In the genomic region with DNA sequence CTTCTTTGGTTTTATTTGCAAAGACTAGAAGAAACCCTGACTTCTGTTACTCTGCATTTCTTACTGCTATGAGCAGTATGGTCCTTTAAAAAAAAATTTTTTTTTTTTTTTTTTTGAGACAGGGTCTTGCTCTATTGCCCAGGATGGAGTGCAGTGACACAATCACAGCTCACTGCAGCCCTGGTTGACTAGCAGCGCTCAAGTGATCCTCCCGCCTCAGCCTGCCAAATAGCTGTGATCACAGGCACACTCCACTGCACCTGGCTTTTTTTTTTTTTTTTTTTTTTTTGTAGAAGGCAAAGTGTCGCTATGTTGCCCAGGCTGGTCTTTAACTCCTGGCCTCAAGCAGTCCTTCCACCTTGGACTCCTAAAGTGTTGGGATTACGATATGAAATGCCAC, we compare ENCODE assay signal across 19 cellular contexts.
"Had no signal": no experiment of that assay in that cellular context is flagged by ENCODE, and none has a peak within 500 bp of the region (broad histone marks: within the 10 kb centered on the region; RNA-seq: fewer than 3 reads in every experiment).

No MANE protein-coding gene starts in this region.

- ATAC-seq: esophagus mucosa, T-cell had no signal

- H3K4me3 Mint-ChIP-seq: activated naive CD8-positive, alpha-beta T cell treated with anti-CD3 and anti-CD28 coated beads, Interleukin-2, amount 10 ng/mL, durations not matched to agents 7 days and 5 days; central memory CD8-positive, alpha-beta T cell had no signal

- H3K9ac ChIP-seq: SK-N-SH had no signal

- H3K27me3 Mint-ChIP-seq: activated naive CD8-positive, alpha-beta T cell treated with anti-CD3 and anti-CD28 coated beads, Interleukin-2, amount 10 ng/mL, durations not matched to agents 7 days and 5 days; central memory CD8-positive, alpha-beta T cell; naive B cell; T-cell had no signal

- DNase-seq: activated CD4-positive, CD25-positive, alpha-beta regulatory T cell treated with anti-CD3 and anti-CD28 coated beads, Interleukin-2, amount 50 U/mL, for 72 hours; activated CD8-positive, alpha-beta memory T cell treated with anti-CD3 and anti-CD28 coated beads for 24 hours; activated gamma-delta T cell; activated naive CD8-positive, alpha-beta T cell treated with anti-CD3 and anti-CD28 coated beads, Interleukin-2, amount 10 ng/mL, durations not matched to agents 7 days and 5 days; activated T-cell treated with anti-CD3 and anti-CD28 coated beads for 4 hours; anterior cingulate cortex; brain microvascular endothelial cell; kidney; naive B cell; SK-N-SH; stomach; T-cell; T1000 had no signal

- H3K27ac Mint-ChIP-seq: activated naive CD8-positive, alpha-beta T cell treated with anti-CD3 and anti-CD28 coated beads, Interleukin-2, amount 10 ng/mL, durations not matched to agents 7 days and 5 days; naive B cell; T-cell had no signal

- H3K4me2 ChIP-seq: hepatocyte, SK-N-SH had no signal

- H3K36me3 ChIP-seq: brain microvascular endothelial cell, neutrophil, thoracic aorta had no signal

- H3K9me3 ChIP-seq: neutrophil, SK-N-SH, stomach, thoracic aorta had no signal

- H2AFZ ChIP-seq: hepatocyte had no signal

- H3K9me3 Mint-ChIP-seq: activated naive CD8-positive, alpha-beta T cell treated with anti-CD3 and anti-CD28 coated beads, Interleukin-2, amount 10 ng/mL, durations not matched to agents 7 days and 5 days; central memory CD8-positive, alpha-beta T cell; T-cell had no signal

- H3K27me3 ChIP-seq: brain microvascular endothelial cell, hepatocyte, neutrophil, stomach had no signal

- H3K27ac ChIP-seq: brain microvascular endothelial cell, coronary artery, hepatocyte, neutrophil, stomach, thoracic aorta had no signal

- H3K4me3 ChIP-seq: coronary artery, hepatocyte, stomach, thoracic aorta had no signal
